13 cellular contexts compared by ENCODE assay signal in genomic region chr3:107263269-107264021, GRCh38.
DNase-seq lines count a peak whose midpoint lies in the region; ATAC-seq and TF ChIP-seq lines count a peak whose summit lies in the region.
"Had no signal": no experiment of that assay in that cellular context is flagged by ENCODE, and none has a peak within 500 bp of the region (broad histone marks: within the 10 kb centered on the region; RNA-seq: fewer than 3 reads in every experiment).

No MANE protein-coding gene starts in this region.

- H3K27me3 Mint-ChIP-seq in endothelial cell (ENCODE audit: unreplicated experiment) = no peaks in the 10 kb centered on the region

- POLR2A ChIA-PET in SK-N-SH (lab: Yijun Ruan, JAX) = no interaction called here

- H3K27me3 ChIP-seq in brain microvascular endothelial cell (replicated peaks) = no peaks in the 10 kb centered on the region
- no peaks in the 10 kb centered on the region for H3K27me3 ChIP-seq in hepatocyte
- H3K27me3 ChIP-seq in smooth muscle cell (ENCODE audit: low read depth) = no peaks in the 10 kb centered on the region
- H3K27me3 ChIP-seq in SK-N-SH (ENCODE audit: insufficient read depth) = no peaks in the 10 kb centered on the region
- H3K27me3 ChIP-seq: cardiac muscle cell had no signal

- TF ChIP-seq CTCF in brain microvascular endothelial cell (IDR thresholded peaks at IDR 0.05; ENCODE audit: low read depth, low read length, missing control alignments) (no peak), hepatocyte (IDR thresholded peaks at IDR 0.05; ENCODE audit: poor library complexity) (no peak), smooth muscle cell (IDR thresholded peaks at IDR 0.05; ENCODE audit: borderline replicate concordance, insufficient read depth, poor library complexity, severe bottlenecking) (no peak), SK-N-SH (IDR thresholded peaks at IDR 0.05) (no peak), endothelial cell (IDR thresholded peaks at IDR 0.05; ENCODE audit: unreplicated experiment) (no peak)

- no peak overlapping the region for H3K4me3 Mint-ChIP-seq in endothelial cell (ENCODE audit: unreplicated experiment)
- H3K4me3 Mint-ChIP-seq: stimulated activated naive B cell treated with anti-CD40 and anti-IgM and Interleukin-4, amounts not matched to agents 10 μg/mL and 1 μg/mL and 100 μg/mL, for 72 hours had no signal

- no peak for TF ChIP-seq RAD21 in SK-N-SH (IDR thresholded peaks at IDR 0.05; ENCODE audit: low read length)

- H3K4me3 ChIP-seq in brain microvascular endothelial cell (ENCODE audit: low read depth, low read length) (no peak overlapping the region), hepatocyte (no peak overlapping the region), smooth muscle cell (no peak overlapping the region), SK-N-SH (ENCODE audit: low read depth in 2 of 2, low read length in 1 of 2) (no peak overlapping the region)
- H3K4me3 ChIP-seq: cardiac muscle cell had no signal

- H3K27ac ChIP-seq in brain microvascular endothelial cell (no peak overlapping the region), hepatocyte (peak overlapping the region; percentile 33), smooth muscle cell (ENCODE audit: low read depth) (peak overlapping the region; percentile 2), SK-N-SH (ENCODE audit: low read depth in 2 of 2, low read length in 1 of 2) (no peak overlapping the region)
- H3K27ac ChIP-seq: cardiac muscle cell had no signal

- H3K36me3 ChIP-seq in brain microvascular endothelial cell (replicated peaks) = no peaks in the 10 kb centered on the region
- H3K36me3 ChIP-seq in hepatocyte (replicated peaks; ENCODE audit: insufficient read depth, low read depth) = no peaks in the 10 kb centered on the region
- no peaks in the 10 kb centered on the region for H3K36me3 ChIP-seq in smooth muscle cell (ENCODE audit: low read depth)
- H3K36me3 ChIP-seq in SK-N-SH (replicated peaks in 1 of 2; ENCODE audit: control insufficient read depth in 1 of 2, insufficient read depth in 2 of 2, low read length in 1 of 2) = no peaks in the 10 kb centered on the region
- H3K36me3 ChIP-seq: cardiac muscle cell had no signal

- no peaks in the 10 kb centered on the region for H3K9me3 Mint-ChIP-seq in endothelial cell (ENCODE audit: unreplicated experiment)
- H3K9me3 Mint-ChIP-seq: stimulated activated naive B cell treated with anti-CD40 and anti-IgM and Interleukin-4, amounts not matched to agents 10 μg/mL and 1 μg/mL and 100 μg/mL, for 72 hours had no signal

- H3K4me2 ChIP-seq in hepatocyte = peak overlapping the region; percentile 37
- H3K4me2 ChIP-seq in smooth muscle cell = peak overlapping the region; percentile 13
- H3K4me2 ChIP-seq in SK-N-SH = no peak overlapping the region

- H3K27ac Mint-ChIP-seq in endothelial cell (ENCODE audit: unreplicated experiment) = no peak overlapping the region
- H3K27ac Mint-ChIP-seq: stimulated activated naive B cell treated with anti-CD40 and anti-IgM and Interleukin-4, amounts not matched to agents 10 μg/mL and 1 μg/mL and 100 μg/mL, for 72 hours had no signal

- H3K4me1 ChIP-seq in hepatocyte (ENCODE audit: insufficient read depth) (peaks cover 14% of the 10 kb centered on the region), smooth muscle cell (ENCODE audit: low read depth) (peaks cover 11% of the 10 kb centered on the region), SK-N-SH (ENCODE audit: control insufficient read depth in 1 of 2, insufficient read depth in 2 of 2, low read depth in 1 of 2, low read length in 1 of 2) (no peaks in the 10 kb centered on the region)

- H3K9me2 ChIP-seq in hepatocyte (replicated peaks; ENCODE audit: insufficient read depth) (no peaks in the 10 kb centered on the region), SK-N-SH (no peaks in the 10 kb centered on the region)

- H3K36me3 Mint-ChIP-seq in endothelial cell (ENCODE audit: low read depth, unreplicated experiment) = no peaks in the 10 kb centered on the region
- H3K36me3 Mint-ChIP-seq: stimulated activated naive B cell treated with anti-CD40 and anti-IgM and Interleukin-4, amounts not matched to agents 10 μg/mL and 1 μg/mL and 100 μg/mL, for 72 hours had no signal

- no peak for TF ChIP-seq EP300 in SK-N-SH (IDR thresholded peaks at IDR 0.05; ENCODE audit: borderline replicate concordance in 1 of 2, low read depth in 1 of 2, low read length in 1 of 2)

- peak; percentile 37 for DNase-seq in H4 (ENCODE audit: low spot score)
- peak; percentile 27 for DNase-seq in brain microvascular endothelial cell
- no peak for DNase-seq in hepatocyte (ENCODE audit: low spot score)
- no peak for DNase-seq in smooth muscle cell (lab: John Stamatoyannopoulos, UW; ENCODE audit: unreplicated experiment)
- DNase-seq in SK-N-SH = no peak
- no peak for DNase-seq in T-helper 1 cell
- DNase-seq in endothelial cell (ENCODE audit: low spot score) = no peak
- DNase-seq: foreskin melanocyte; NCI-H1694; stimulated activated naive B cell treated with anti-CD40 and anti-IgM and Interleukin-4, amounts not matched to agents 10 μg/mL and 1 μg/mL and 100 μg/mL, for 72 hours; T1000 had no signal

- H3K9me3 ChIP-seq in hepatocyte (ENCODE audit: low read depth) = no peaks in the 10 kb centered on the region
- no peaks in the 10 kb centered on the region for H3K9me3 ChIP-seq in smooth muscle cell (replicated peaks; ENCODE audit: low read depth)
- H3K9me3 ChIP-seq in SK-N-SH = no peaks in the 10 kb centered on the region

- in situ Hi-C loops in brain microvascular endothelial cell (cut with HindIII; ENCODE audit: low pct_ligation_motif_present, low sequenced_read_pairs) = no loop called here

- H3F3A ChIP-seq in smooth muscle cell (ENCODE audit: low read depth) = peaks cover 8% of the 10 kb centered on the region
- H3F3A ChIP-seq in SK-N-SH (replicated peaks; ENCODE audit: insufficient read depth) = no peaks in the 10 kb centered on the region

- no peaks in the 10 kb centered on the region for H3K79me2 ChIP-seq in hepatocyte
- H3K79me2 ChIP-seq in smooth muscle cell (ENCODE audit: low read depth) = no peaks in the 10 kb centered on the region
- no peaks in the 10 kb centered on the region for H3K79me2 ChIP-seq in SK-N-SH (ENCODE audit: insufficient read depth)

- H4K20me1 ChIP-seq in hepatocyte (ENCODE audit: insufficient read depth, poor library complexity, severe bottlenecking) (no peaks in the 10 kb centered on the region), smooth muscle cell (ENCODE audit: low read depth) (no peaks in the 10 kb centered on the region), SK-N-SH (ENCODE audit: insufficient read depth) (no peaks in the 10 kb centered on the region)

- H2AFZ ChIP-seq in hepatocyte (no peak overlapping the region), smooth muscle cell (ENCODE audit: low read depth) (peak overlapping the region; percentile 64), SK-N-SH (ENCODE audit: low read depth) (no peak overlapping the region)

- CTCF ChIA-PET in SK-N-SH (lab: Yijun Ruan, JAX) = interaction anchor here (1.4 kb wide), 1 partner anchor 8 kb away, joined by 9 read pairs; no protein-coding TSS in a partner anchor

- H3K9ac ChIP-seq in smooth muscle cell (ENCODE audit: low read depth) (no peak overlapping the region), SK-N-SH (no peak overlapping the region)

- ATAC-seq in GM21619 (IDR thresholded peaks at IDR 0.05; ENCODE audit: unreplicated experiment) = no peak
- ATAC-seq: stimulated activated naive B cell treated with anti-CD40 and anti-IgM and Interleukin-4, amounts not matched to agents 10 μg/mL and 1 μg/mL and 100 μg/mL, for 72 hours had no signal

- peaks cover 16% of the 10 kb centered on the region for H3K4me1 Mint-ChIP-seq in endothelial cell (ENCODE audit: unreplicated experiment)
- H3K4me1 Mint-ChIP-seq: stimulated activated naive B cell treated with anti-CD40 and anti-IgM and Interleukin-4, amounts not matched to agents 10 μg/mL and 1 μg/mL and 100 μg/mL, for 72 hours had no signal

- WGBS in hepatocyte (ENCODE audit: low lambda C conversion rate, missing lambda C conversion rate) = 70% methylated on average over 9 of the region's 9 CpGs
- WGBS in smooth muscle cell (ENCODE audit: low lambda C conversion rate) = 61% methylated on average over 9 of the region's 9 CpGs
- WGBS in SK-N-SH (ENCODE audit: low lambda C conversion rate) = 91% methylated on average over 9 of the region's 9 CpGs

TF ChIP-seq in SK-N-SH, 30 proteins besides CTCF, POLR2A, EP300 and RAD21:
- no peak for TF ChIP-seq ZBTB33 (IDR thresholded peaks at IDR 0.05; ENCODE audit: borderline replicate concordance, low read depth)
- no peak for TF ChIP-seq FOXJ3 (CRISPR knock-in tag; IDR thresholded peaks at IDR 0.05)
- no peak for TF ChIP-seq YY1 (IDR thresholded peaks at IDR 0.05; ENCODE audit: low read depth)
- TF ChIP-seq TCF12 (IDR thresholded peaks at IDR 0.05) = no peak
- TF ChIP-seq FOXM1 (IDR thresholded peaks at IDR 0.05; ENCODE audit: low read depth) = no peak
- no peak for TF ChIP-seq PBX3 (IDR thresholded peaks at IDR 0.05)
- no peak for TF ChIP-seq POLR2AphosphoS5 (IDR thresholded peaks at IDR 0.05; ENCODE audit: low read depth, low read length)

Comparison
In these comparisons a context has a peak if more than half of its experiments do, and no peak if none do; other contexts are left out.
1. DNase-seq: peak in H4 (single experiment) and brain microvascular endothelial cell (single experiment); none in hepatocyte (single experiment), smooth muscle cell (single experiment), SK-N-SH (single experiment), T-helper 1 cell (0 of 5) and endothelial cell (single experiment).
2. H3K27ac ChIP-seq: peak in hepatocyte (single experiment) and smooth muscle cell (single experiment); none in brain microvascular endothelial cell (single experiment) and SK-N-SH (0 of 2).